Comparison of ENCODE assay signal across 21 cellular contexts in the genomic region with DNA sequence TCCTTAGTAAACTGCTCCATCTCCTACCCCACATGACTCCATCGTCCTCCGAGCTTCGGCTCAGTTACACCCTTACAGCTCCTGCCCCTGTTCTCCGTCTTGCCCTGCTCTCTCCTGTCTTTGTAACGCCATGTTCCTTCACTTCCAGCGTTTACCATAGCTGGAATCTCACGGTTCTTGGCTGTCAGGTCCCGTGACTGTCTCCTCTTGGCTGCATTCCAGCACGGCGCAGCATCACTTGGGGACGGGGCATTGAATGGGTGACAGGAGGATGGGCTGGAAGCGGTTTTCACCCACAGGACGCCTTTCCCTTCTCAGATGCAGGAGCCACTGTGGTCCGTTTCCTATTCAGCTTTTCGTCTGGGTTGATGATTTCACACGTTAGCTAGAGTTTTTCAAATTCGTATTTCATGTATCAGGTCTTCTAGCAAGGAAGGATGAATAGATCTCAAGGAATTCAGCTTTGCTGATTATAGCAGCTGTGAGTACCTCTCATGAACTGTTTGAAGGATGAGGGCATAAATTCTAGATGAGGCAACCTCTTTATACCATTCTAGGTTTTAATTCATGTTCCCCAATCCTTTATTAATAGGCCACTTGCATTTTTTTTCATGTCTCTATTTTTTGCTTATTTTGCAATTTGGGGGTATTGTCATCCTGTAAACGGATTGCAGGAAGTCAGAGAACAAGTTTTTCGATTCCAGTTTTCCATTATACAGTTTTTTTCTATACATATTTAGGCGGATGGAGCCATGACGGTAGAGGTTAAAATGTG. TPM values are rescaled to one million over a fixed set of nuclear protein-coding genes. Genes with fewer than 3 reads are reported as not detected.
DNase-seq lines count a peak whose midpoint lies in the region; ATAC-seq and TF ChIP-seq lines count a peak whose summit lies in the region.
"Had no signal": no experiment of that assay in that cellular context is flagged by ENCODE, and none has a peak within 500 bp of the region (broad histone marks: within the 10 kb centered on the region; RNA-seq: fewer than 3 reads in every experiment).

No MANE protein-coding gene starts in this region.

- peaks cover 34% of the 10 kb centered on the region for H3K4me1 Mint-ChIP-seq in T-helper 17 cell
- H3K4me1 Mint-ChIP-seq in stimulated activated memory B cell treated with anti-CD40 and anti-IgM and Interleukin-4, amounts not matched to agents 10 μg/mL and 1 μg/mL and 100 μg/mL, for 72 hours = peaks cover 34% of the 10 kb centered on the region
- H3K4me1 Mint-ChIP-seq in activated CD8-positive, alpha-beta T cell treated with anti-CD3 and anti-CD28 coated beads, Interleukin-2, amount 10 ng/mL, durations not matched to agents 7 days and 5 days (ENCODE audit: low read depth) = peaks cover 21% of the 10 kb centered on the region

- H3K36me3 ChIP-seq in heart left ventricle (peaks cover 0 to 49% (median 40%) of the 10 kb centered on the region in 9 donors), right atrium auricular region (peaks cover 30% of the 10 kb centered on the region)
- H3K36me3 ChIP-seq: colonic mucosa had no signal

- CTCF ChIA-PET in activated CD8-positive, alpha-beta T cell treated with anti-CD3 and anti-CD28 coated beads, Interleukin-2, amount 10 ng/mL, durations not matched to agents 7 days and 5 days (lab: Charles Lee) = interaction anchor here (1.2 to 1.3 kb wide), 2 partner anchors 12 to 115 kb away, joined by 3 to 5 read pairs; no protein-coding TSS in a partner anchor

- no peaks in the 10 kb centered on the region for H3K36me3 Mint-ChIP-seq in T-helper 17 cell (ENCODE audit: low read depth)
- H3K36me3 Mint-ChIP-seq in stimulated activated memory B cell treated with anti-CD40 and anti-IgM and Interleukin-4, amounts not matched to agents 10 μg/mL and 1 μg/mL and 100 μg/mL, for 72 hours = peaks cover 64% of the 10 kb centered on the region
- H3K36me3 Mint-ChIP-seq in activated CD8-positive, alpha-beta T cell treated with anti-CD3 and anti-CD28 coated beads, Interleukin-2, amount 10 ng/mL, durations not matched to agents 7 days and 5 days (ENCODE audit: low read depth) = peaks cover 75% of the 10 kb centered on the region

- TF ChIP-seq CTCF in heart left ventricle (IDR thresholded peaks at IDR 0.05) (no peak), right atrium auricular region (IDR thresholded peaks at IDR 0.05) (no peak), choroid plexus epithelial cell (conservative IDR thresholded peaks at IDR 0.05; ENCODE audit: low read depth, low read length) (no peak)

- H3K4me3 ChIP-seq in heart left ventricle (no peak overlapping the region), right atrium auricular region (no peak overlapping the region), choroid plexus epithelial cell (ENCODE audit: low read depth, low read length) (no peak overlapping the region)
- H3K4me3 ChIP-seq: colonic mucosa, lung, sigmoid colon, tibial artery had no signal

- peak overlapping the region; percentile 86 for H3K27ac Mint-ChIP-seq in T-helper 17 cell
- peak overlapping the region; percentile 85 for H3K27ac Mint-ChIP-seq in stimulated activated memory B cell treated with anti-CD40 and anti-IgM and Interleukin-4, amounts not matched to agents 10 μg/mL and 1 μg/mL and 100 μg/mL, for 72 hours
- H3K27ac Mint-ChIP-seq in activated CD8-positive, alpha-beta T cell treated with anti-CD3 and anti-CD28 coated beads, Interleukin-2, amount 10 ng/mL, durations not matched to agents 7 days and 5 days = no peak overlapping the region
- H3K27ac Mint-ChIP-seq: activated B cell treated with CpG ODN at 0.5 μM for 24 hours; activated T-helper 1 cell treated with anti-CD3 and anti-CD28 coated beads, Interleukin-12 subunit alpha, Interleukin-12 subunit beta, Interleukin-2, Interleukin-4 antibody, amounts not matched to agents 30 ng/mL and 10 ng/mL and 1 ng/mL, durations not matched to agents 14 hours and 24 hours and 36 hours had no signal

- TF ChIP-seq POLR2A in heart left ventricle (IDR thresholded peaks at IDR 0.05) = no peak

- H3K27me3 ChIP-seq in heart left ventricle (no peaks in the 10 kb centered on the region), right atrium auricular region (no peaks in the 10 kb centered on the region)
- H3K27me3 ChIP-seq: colonic mucosa, sigmoid colon, tibial artery had no signal

- H3K9me3 ChIP-seq in heart left ventricle (no peaks in the 10 kb centered on the region), right atrium auricular region (no peaks in the 10 kb centered on the region), T-helper 17 cell (ENCODE audit: control insufficient read depth, low read length, poor library complexity, severe bottlenecking) (no peaks in the 10 kb centered on the region)
- H3K9me3 ChIP-seq: Caco-2, colonic mucosa, sigmoid colon had no signal

- H3K27ac ChIP-seq in heart left ventricle (no peak overlapping the region), right atrium auricular region (no peak overlapping the region)
- H3K27ac ChIP-seq: colonic mucosa, sigmoid colon, tibial artery had no signal

- H3K4me3 Mint-ChIP-seq in T-helper 17 cell = no peak overlapping the region
- no peak overlapping the region for H3K4me3 Mint-ChIP-seq in stimulated activated memory B cell treated with anti-CD40 and anti-IgM and Interleukin-4, amounts not matched to agents 10 μg/mL and 1 μg/mL and 100 μg/mL, for 72 hours
- H3K4me3 Mint-ChIP-seq in activated CD8-positive, alpha-beta T cell treated with anti-CD3 and anti-CD28 coated beads, Interleukin-2, amount 10 ng/mL, durations not matched to agents 7 days and 5 days = no peak overlapping the region
- H3K4me3 Mint-ChIP-seq: activated B cell treated with CpG ODN at 0.5 μM for 24 hours; activated T-helper 1 cell treated with anti-CD3 and anti-CD28 coated beads, Interleukin-12 subunit alpha, Interleukin-12 subunit beta, Interleukin-2, Interleukin-4 antibody, amounts not matched to agents 30 ng/mL and 10 ng/mL and 1 ng/mL, durations not matched to agents 14 hours and 24 hours and 36 hours had no signal

- peaks cover 0 to 14% (median 0%) of the 10 kb centered on the region in 12 donors for H3K4me1 ChIP-seq in heart left ventricle
- H3K4me1 ChIP-seq in right atrium auricular region = no peaks in the 10 kb centered on the region
- H3K4me1 ChIP-seq: Caco-2, colonic mucosa, sigmoid colon, tibial artery had no signal

- ATAC-seq in heart left ventricle (peak in 3 of 4 donors; percentile 24 to 55 (median 27)), T-helper 17 cell (no peak), HG02623 (IDR thresholded peaks at IDR 0.05; ENCODE audit: unreplicated experiment) (no peak)
- ATAC-seq in stimulated activated memory B cell treated with anti-CD40 and anti-IgM and Interleukin-4, amounts not matched to agents 10 μg/mL and 1 μg/mL and 100 μg/mL, for 72 hours = no peak
- ATAC-seq in activated CD8-positive, alpha-beta T cell treated with anti-CD3 and anti-CD28 coated beads, Interleukin-2, amount 10 ng/mL, durations not matched to agents 7 days and 5 days = no peak
- ATAC-seq: stimulated activated naive CD8-positive, alpha-beta T cell treated with anti-CD3 and anti-CD28 coated beads, Interleukin-15, Interleukin-2, amounts not matched to agents 100 U/mL and 50 U/mL, for 24 hours had no signal

- POLR2A ChIA-PET in activated CD8-positive, alpha-beta T cell treated with anti-CD3 and anti-CD28 coated beads, Interleukin-2, amount 10 ng/mL, durations not matched to agents 7 days and 5 days (lab: Charles Lee) = no interaction called here

- DNase-seq in heart left ventricle = no peak
- no peak for DNase-seq in right atrium auricular region (ENCODE audit: low spot score)
- no peak for DNase-seq in T-helper 17 cell
- peak; percentile 12 for DNase-seq in choroid plexus epithelial cell (ENCODE audit: low read depth)
- no peak for DNase-seq in NCI-H1048 (lab: John Stamatoyannopoulos, UW)
- DNase-seq in activated CD8-positive, alpha-beta T cell treated with anti-CD3 and anti-CD28 coated beads, Interleukin-2, amount 10 ng/mL, durations not matched to agents 7 days and 5 days = no peak
- DNase-seq: activated B cell treated with CpG ODN at 0.5 μM for 24 hours; Caco-2; colonic mucosa; KBM-7; NCI-H1092; NCI-H526; SHP77 treated with DMSO at 0.1 percent for 48 hours; sigmoid colon; stimulated activated CD4-positive, alpha-beta T cell treated with anti-CD3 and anti-CD28 coated beads, Interleukin-1b, Interleukin-23, amount 100 ng/mL, for 48 hours; stimulated activated naive CD8-positive, alpha-beta T cell treated with anti-CD3 and anti-CD28 coated beads, Interleukin-15, Interleukin-2, amounts not matched to agents 100 U/mL and 50 U/mL, for 24 hours; tibial artery had no signal

- no peaks in the 10 kb centered on the region for H3K27me3 Mint-ChIP-seq in T-helper 17 cell
- no peaks in the 10 kb centered on the region for H3K27me3 Mint-ChIP-seq in stimulated activated memory B cell treated with anti-CD40 and anti-IgM and Interleukin-4, amounts not matched to agents 10 μg/mL and 1 μg/mL and 100 μg/mL, for 72 hours
- H3K27me3 Mint-ChIP-seq in activated CD8-positive, alpha-beta T cell treated with anti-CD3 and anti-CD28 coated beads, Interleukin-2, amount 10 ng/mL, durations not matched to agents 7 days and 5 days (ENCODE audit: low read depth) = no peaks in the 10 kb centered on the region
- H3K27me3 Mint-ChIP-seq: activated B cell treated with CpG ODN at 0.5 μM for 24 hours had no signal

- intact Hi-C loops in heart left ventricle (cut with DNase I) = no loop called here

- 61 to 72% (median 67%) methylated on average over 21 of the region's 21 CpGs for WGBS in heart left ventricle, 4 donors

- no peaks in the 10 kb centered on the region for H3K9me3 Mint-ChIP-seq in stimulated activated memory B cell treated with anti-CD40 and anti-IgM and Interleukin-4, amounts not matched to agents 10 μg/mL and 1 μg/mL and 100 μg/mL, for 72 hours
- H3K9me3 Mint-ChIP-seq in activated CD8-positive, alpha-beta T cell treated with anti-CD3 and anti-CD28 coated beads, Interleukin-2, amount 10 ng/mL, durations not matched to agents 7 days and 5 days (ENCODE audit: insufficient read depth) = no peaks in the 10 kb centered on the region
- H3K9me3 Mint-ChIP-seq: activated B cell treated with CpG ODN at 0.5 μM for 24 hours; activated T-helper 1 cell treated with anti-CD3 and anti-CD28 coated beads, Interleukin-12 subunit alpha, Interleukin-12 subunit beta, Interleukin-2, Interleukin-4 antibody, amounts not matched to agents 30 ng/mL and 10 ng/mL and 1 ng/mL, durations not matched to agents 14 hours and 24 hours and 36 hours had no signal

RNA-seq across cellular contexts. Expression of a gene that starts 29.1 kb away (rescaled TPM):
- 1 to 10 TPM; 2.9 to 8.6 (median 4.9) TPM for total RNA-seq in heart left ventricle
- 1 to 10 TPM; 2.2 to 7.8 TPM for polyA plus RNA-seq in heart left ventricle
- total RNA-seq in right atrium auricular region = 1 to 10 TPM; 3.7 to 6.6 TPM
- 10 to 100 TPM; 15.4 to 20.4 TPM for total RNA-seq in T-helper 17 cell
- total RNA-seq in activated CD8-positive, alpha-beta T cell treated with anti-CD3 and anti-CD28 coated beads, Interleukin-2, amount 10 ng/mL, durations not matched to agents 7 days and 5 days = 10 to 100 TPM; 19.4 to 19.6 TPM

RNA-seq across cellular contexts. Expression of a gene that starts 35.5 kb away (rescaled TPM):
- total RNA-seq in heart left ventricle = 10 to 100 TPM in 8 of 9 donors, 1 to 10 TPM in 1; 9.8 to 26.8 (median 15.2) TPM
- 10 to 100 TPM in 1 of 2 donors, 1 to 10 TPM in 1; 9.1 to 12.4 TPM for polyA plus RNA-seq in heart left ventricle
- 10 to 100 TPM; 19.7 to 19.8 TPM for total RNA-seq in right atrium auricular region
- total RNA-seq in T-helper 17 cell = 10 to 100 TPM; 13.7 to 15.4 TPM
- total RNA-seq in activated CD8-positive, alpha-beta T cell treated with anti-CD3 and anti-CD28 coated beads, Interleukin-2, amount 10 ng/mL, durations not matched to agents 7 days and 5 days = 10 to 100 TPM; 16.3 to 17.4 TPM

RNA-seq across cellular contexts. Expression of a gene that starts 35.7 kb away (rescaled TPM):
- total RNA-seq in heart left ventricle (10 to 100 TPM; 16.7 to 36.2 (median 21.6) TPM), right atrium auricular region (10 to 100 TPM; 16.1 to 28.5 TPM), T-helper 17 cell (10 to 100 TPM; 28.1 to 36.7 TPM)
- polyA plus RNA-seq in heart left ventricle = 10 to 100 TPM; 15.0 to 70.3 TPM
- total RNA-seq in activated CD8-positive, alpha-beta T cell treated with anti-CD3 and anti-CD28 coated beads, Interleukin-2, amount 10 ng/mL, durations not matched to agents 7 days and 5 days = 10 to 100 TPM; 58.0 to 58.1 TPM

RNA-seq across cellular contexts. Expression of a gene that starts 55.0 kb away (rescaled TPM):
- 10 to 100 TPM; 13.9 to 27.0 (median 18.5) TPM for total RNA-seq in heart left ventricle
- 10 to 100 TPM; 12.0 TPM for polyA plus RNA-seq in heart left ventricle
- total RNA-seq in right atrium auricular region = 10 to 100 TPM; 17.7 to 20.8 TPM
- 100 to 1,000 TPM; 127 to 153 TPM for total RNA-seq in T-helper 17 cell
- total RNA-seq in activated CD8-positive, alpha-beta T cell treated with anti-CD3 and anti-CD28 coated beads, Interleukin-2, amount 10 ng/mL, durations not matched to agents 7 days and 5 days = 10 to 100 TPM; 43.0 to 44.3 TPM

Comparison
In these comparisons a context has a peak if more than half of its experiments do, and no peak if none do; other contexts are left out.
1. ATAC-seq: peak in heart left ventricle (3 of 4); none in T-helper 17 cell (single experiment), stimulated activated memory B cell treated with anti-CD40 and anti-IgM and Interleukin-4, amounts not matched to agents 10 μg/mL and 1 μg/mL and 100 μg/mL, for 72 hours (single experiment), HG02623 (single experiment) and activated CD8-positive, alpha-beta T cell treated with anti-CD3 and anti-CD28 coated beads, Interleukin-2, amount 10 ng/mL, durations not matched to agents 7 days and 5 days (single experiment).